ENCODE assay signal across 26 cellular contexts in genomic region chr10:88404133-88404532, GRCh38.
"Had no signal": no experiment of that assay in that cellular context is flagged by ENCODE, and none has a peak within 500 bp of the region (broad histone marks: within the 10 kb centered on the region; RNA-seq: fewer than 3 reads in every experiment).

No MANE protein-coding gene starts in this region.

- ATAC-seq: left cardiac atrium; left lung; naive thymus-derived CD8-positive, alpha-beta T cell; right cardiac atrium; stimulated activated effector memory CD8-positive, alpha-beta T cell treated with anti-CD3 and anti-CD28 coated beads, Interleukin-12 subunit alpha, Interleukin-12 subunit beta, amount 100 ng/mL, for 72 hours; upper lobe of right lung had no signal

- H3K27ac ChIP-seq: left lung, prostate gland, sigmoid colon, spleen, suprapubic skin, thoracic aorta, tibial artery, upper lobe of right lung had no signal

- H3K27me3 ChIP-seq: left lung, pancreas, sigmoid colon, spleen, suprapubic skin, tibial artery, upper lobe of right lung had no signal

- H3K4me3 ChIP-seq: left lung, lung, pancreas, prostate gland, sigmoid colon, spleen, suprapubic skin, thoracic aorta, tibial artery, upper lobe of right lung had no signal

- H3K9me3 ChIP-seq: left lung, pancreas, prostate gland, suprapubic skin, thoracic aorta had no signal

- H3K36me3 ChIP-seq: left lung, pancreas, prostate gland, sigmoid colon, spleen, suprapubic skin, thoracic aorta, tibial artery, upper lobe of right lung had no signal

- H3K4me1 ChIP-seq: left lung, prostate gland, suprapubic skin, tibial artery, upper lobe of right lung had no signal

- FAIRE-seq: keratinocyte, pancreas, small intestine, urothelium cell line had no signal

- DNase-seq: hippocampal formation; kidney glomerular epithelial cell; left cardiac atrium; left lung; mesenchymal stem cell; naive thymus-derived CD8-positive, alpha-beta T cell; nucleus accumbens; pancreas; posterior cingulate gyrus; retina; right cardiac atrium; sigmoid colon; small intestine; spleen; stimulated activated CD4-positive, alpha-beta T cell treated with anti-CD3 and anti-CD28 coated beads, Interleukin-4, amount 100 ng/mL, for 24 hours; stimulated activated naive CD4-positive, alpha-beta T cell; tibial artery; trophoblast cell; upper lobe of right lung had no signal
